ENCODE assay signal across 13 cellular contexts in genomic region chr6:37056439-37057127, GRCh38. TPM values are rescaled to one million over a fixed set of nuclear protein-coding genes. Genes with fewer than 3 reads are reported as not detected.
DNase-seq lines count a peak whose midpoint lies in the region; ATAC-seq and TF ChIP-seq lines count a peak whose summit lies in the region.
"Had no signal": no experiment of that assay in that cellular context is flagged by ENCODE, and none has a peak within 500 bp of the region (broad histone marks: within the 10 kb centered on the region; RNA-seq: fewer than 3 reads in every experiment).

No MANE protein-coding gene starts in this region.

- H3K4me3 Mint-ChIP-seq in nephron progenitor cell, result no peak overlapping the region
- H3K4me3 Mint-ChIP-seq: activated naive CD8-positive, alpha-beta T cell had no signal

- H2AFZ ChIP-seq in mammary epithelial cell (ENCODE audit: low read depth, low read length), result peak overlapping the region; percentile 49

- H3K4me3 ChIP-seq in AG10803 (ENCODE audit: low read length), result no peak overlapping the region
- no peak overlapping the region for H3K4me3 ChIP-seq in HUES6 (ENCODE audit: low read depth, low read length)
- H3K4me3 ChIP-seq in mammary epithelial cell (replicated peaks in 1 of 3; ENCODE audit: insufficient read depth in 1 of 3, low read depth in 2 of 3, low read length in 3 of 3), result peak overlapping the region in 1 of 3 experiments; percentile 4
- H3K4me3 ChIP-seq: psoas muscle, upper lobe of left lung had no signal

- H3K36me3 Mint-ChIP-seq in nephron progenitor cell (ENCODE audit: low read depth), result no peaks in the 10 kb centered on the region
- H3K36me3 Mint-ChIP-seq: activated naive CD8-positive, alpha-beta T cell had no signal

- no peaks in the 10 kb centered on the region for H3K79me2 ChIP-seq in mammary epithelial cell (ENCODE audit: insufficient read depth, low read length)

- WGBS in mammary epithelial cell (ENCODE audit: low coverage, missing lambda C conversion rate), result 2% methylated on average over 12 of the region's 16 CpGs

- peaks cover 3% of the 10 kb centered on the region for H3K27me3 Mint-ChIP-seq in nephron progenitor cell (ENCODE audit: low read depth, poor library complexity)
- H3K27me3 Mint-ChIP-seq: activated naive CD8-positive, alpha-beta T cell had no signal

- TSS peak; percentile 23 for BruUV-seq in mammary epithelial cell (replicated peaks; lab: Mats Ljungman, UMichigan)

- H3K9ac ChIP-seq in HUES6 (ENCODE audit: low read length) (peak overlapping the region; percentile 14), mammary epithelial cell (ENCODE audit: insufficient read depth, low read length) (peak overlapping the region; percentile 82)

- H3K9me3 ChIP-seq in HUES6 (ENCODE audit: control insufficient read depth, insufficient read depth, low read depth, low read length), result no peaks in the 10 kb centered on the region
- H3K9me3 ChIP-seq in mammary epithelial cell (replicated peaks; ENCODE audit: insufficient read depth, low read length), result no peaks in the 10 kb centered on the region
- H3K9me3 ChIP-seq: psoas muscle, upper lobe of left lung had no signal

- H3K27ac ChIP-seq in HUES6 (ENCODE audit: low read depth, low read length), result peak overlapping the region; percentile 52; the same call in 1 of the 2 replicates
- peak overlapping the region; percentile 96 for H3K27ac ChIP-seq in mammary epithelial cell (ENCODE audit: insufficient read depth, low read depth, low read length)
- H3K27ac ChIP-seq: upper lobe of left lung had no signal

- CTCF ChIA-PET in mammary epithelial cell (lab: Charles Lee; ENCODE audit: low non-redundant PET), result interaction anchor here (0.6 kb wide), 1 partner anchor 113 kb away, joined by 7 read pairs; the partner anchor contains the start of gene PIM1

- H3K9me3 Mint-ChIP-seq in nephron progenitor cell, result no peaks in the 10 kb centered on the region

- peaks cover 41% of the 10 kb centered on the region for H3K4me1 Mint-ChIP-seq in nephron progenitor cell

- dilution Hi-C loops in mammary epithelial cell (cut with HindIII; ENCODE audit: low sequenced_read_pairs), result no loop called here

- no peaks in the 10 kb centered on the region for H3K27me3 ChIP-seq in HUES6 (ENCODE audit: control insufficient read depth, insufficient read depth, low read length)
- no peaks in the 10 kb centered on the region for H3K27me3 ChIP-seq in mammary epithelial cell (ENCODE audit: insufficient read depth, low read length)
- H3K27me3 ChIP-seq: upper lobe of left lung had no signal

- no peak for TF ChIP-seq CTCF in AG10803 (conservative IDR thresholded peaks at IDR 0.05; ENCODE audit: low read length)
- TF ChIP-seq CTCF in mammary epithelial cell (conservative IDR thresholded peaks at IDR 0.05 in 1 of 2, IDR thresholded peaks at IDR 0.05 in 1 of 2; ENCODE audit: extremely low read depth in 1 of 2, insufficient read depth in 1 of 2, low read depth in 1 of 2, low read length in 2 of 2), result no peak
- TF ChIP-seq CTCF in nephron progenitor cell (IDR thresholded peaks at IDR 0.05), result no peak

- peak; percentile 32 for DNase-seq in AG10803 (ENCODE audit: low read depth)
- peak; percentile 99 for DNase-seq in mammary epithelial cell
- DNase-seq in kidney tubule cell (ENCODE audit: low spot score), result peak; percentile 79
- no peak for DNase-seq in nephron progenitor cell
- DNase-seq in NCI-H446 treated with DMSO at 0.1 percent for 48 hours (lab: John Stamatoyannopoulos, UW), result no peak
- no peak for DNase-seq in dermis blood vessel endothelial cell
- DNase-seq: AML-193; psoas muscle; stimulated activated CD4-positive, alpha-beta T cell treated with anti-CD3 and anti-CD28 coated beads, Interleukin-2, amount 100 ng/mL, for 24 hours; upper lobe of left lung had no signal

- intact Hi-C loops in mammary epithelial cell (cut with micrococcal nuclease), result loop anchor here (1.0 to 2.0 kb wide), 3 partner anchors 32 to 78 kb away; no protein-coding TSS in a partner anchor

- H3K4me2 ChIP-seq in mammary epithelial cell (ENCODE audit: insufficient read depth, low read depth, low read length), result peak overlapping the region; percentile 72

- in situ Hi-C loops in mammary epithelial cell (cut with MboI; ENCODE audit: low sequenced_read_pairs in 2 of 2), result loop anchor here in 1 of 2 donors (5.0 to 10.0 kb wide), 3 partner anchors 34 to 148 kb away; no protein-coding TSS in a partner anchor

- H3K27ac Mint-ChIP-seq in nephron progenitor cell, result no peak overlapping the region
- H3K27ac Mint-ChIP-seq: activated naive CD8-positive, alpha-beta T cell had no signal

- H3K36me3 ChIP-seq in HUES6 (ENCODE audit: control insufficient read depth, insufficient read depth, low read length) (no peaks in the 10 kb centered on the region), mammary epithelial cell (ENCODE audit: insufficient read depth, low read length) (no peaks in the 10 kb centered on the region)
- H3K36me3 ChIP-seq: upper lobe of left lung had no signal

- H3K4me1 ChIP-seq in HUES6 (ENCODE audit: control insufficient read depth, insufficient read depth, low read length), result peaks cover 46% of the 10 kb centered on the region
- H3K4me1 ChIP-seq in mammary epithelial cell (ENCODE audit: insufficient read depth, low read length), result peaks cover 54% of the 10 kb centered on the region

- no peak for ATAC-seq in GM18868 (IDR thresholded peaks at IDR 0.05; ENCODE audit: unreplicated experiment)
- ATAC-seq: psoas muscle had no signal

- no peaks in the 10 kb centered on the region for H4K20me1 ChIP-seq in mammary epithelial cell (ENCODE audit: insufficient read depth, low read length)

RNA-seq across cellular contexts. Expression of gene FGD2, which starts 51.1 kb away (rescaled TPM):
- total RNA-seq in mammary epithelial cell (not detected), dermis blood vessel endothelial cell (not detected in 2 replicates)
- polyA plus RNA-seq in mammary epithelial cell, result not detected
- not detected for polyA minus RNA-seq in mammary epithelial cell

Comparison
In these comparisons a context has a peak if more than half of its experiments do, and no peak if none do; other contexts are left out.
1. DNase-seq: peak in AG10803 (single experiment), mammary epithelial cell (single experiment) and kidney tubule cell (single experiment); none in nephron progenitor cell (single experiment), NCI-H446 treated with DMSO at 0.1 percent for 48 hours (single experiment) and dermis blood vessel endothelial cell (single experiment).